ENCODE assay signal across 8 cellular contexts in the genomic region with DNA sequence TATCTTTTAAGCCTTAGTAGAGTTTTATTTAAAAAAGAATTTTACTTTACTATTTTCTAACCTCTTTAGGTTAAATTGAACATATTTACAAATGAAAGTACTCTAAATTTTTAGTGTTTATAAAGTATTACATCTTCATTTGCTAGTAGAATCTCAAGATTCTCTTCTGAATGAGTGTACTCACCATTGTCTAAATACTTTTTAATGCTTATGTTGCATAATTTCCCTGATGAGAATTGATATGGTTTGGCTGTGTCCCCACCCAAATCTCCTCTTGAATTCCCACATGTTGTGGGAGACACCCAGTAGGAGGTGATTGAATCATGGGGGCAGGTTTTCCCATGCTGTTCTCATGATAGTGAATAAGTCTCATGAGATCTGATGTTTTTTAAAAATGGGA. TPM values are rescaled to one million over a fixed set of nuclear protein-coding genes. Genes with fewer than 3 reads are reported as not detected.
"Had no signal": no experiment of that assay in that cellular context is flagged by ENCODE, and none has a peak within 500 bp of the region (broad histone marks: within the 10 kb centered on the region; RNA-seq: fewer than 3 reads in every experiment).

No MANE protein-coding gene starts in this region.

- H3K27ac Mint-ChIP-seq: IgD-negative memory B cell had no signal

- FAIRE-seq: HTR-8/SVneo had no signal

- DNase-seq: KBM-7, KG1 had no signal

- H3K27ac ChIP-seq: HL-60, KMS-11 had no signal

- H3K4me2 ChIP-seq: KMS-11 had no signal

- H3K9ac ChIP-seq: KMS-11 had no signal

- H3K27me3 Mint-ChIP-seq: IgD-negative memory B cell had no signal

- H3K4me1 Mint-ChIP-seq: IgD-negative memory B cell had no signal

RNA-seq across cellular contexts. Expression of gene VIP, which starts 53.6 kb away (rescaled TPM):
- total RNA-seq: HT-29, HT1080 had no signal
- polyA plus RNA-seq: IgD-negative memory B cell had no signal
